ENCODE assay signal across 8 cellular contexts in genomic region chr2:27489118-27489497, GRCh38. TPM values are rescaled to one million over a fixed set of nuclear protein-coding genes. Genes with fewer than 3 reads are reported as not detected.
DNase-seq lines count a peak whose midpoint lies in the region; ATAC-seq, FAIRE-seq and TF ChIP-seq lines count a peak whose summit lies in the region.

No MANE protein-coding gene starts in this region.

- intact Hi-C loops in GM12878 (cut with micrococcal nuclease; ENCODE audit: unreplicated experiment) = loop anchor here (10.0 kb wide), 1 partner anchor 176 kb away; the partner anchor contains the start of genes SLC4A1AP and SUPT7L

- H3K27ac ChIP-seq in GM12878 (ENCODE audit: control insufficient read depth, insufficient read depth) (no peak overlapping the region), subcutaneous abdominal adipose tissue (ENCODE audit: low read depth, low read length) (peak overlapping the region; percentile 8)

- TF ChIP-seq RAD21 in GM12878 (IDR thresholded peaks at IDR 0.05; ENCODE audit: insufficient read depth, low read depth, low read length) = no peak

- CTCF ChIA-PET in GM12878 (lab: Yijun Ruan, JAX) = interaction anchor here (0.6 kb wide), 2 partner anchors 156 to 1541 kb away, joined by 3 to 5 read pairs; no protein-coding TSS in a partner anchor

- H3K9me3 Mint-ChIP-seq in activated T-cell treated with anti-CD3 and anti-CD28 coated beads, Interleukin-2, amount 50 U/mL, for 4 hours = no peaks in the 10 kb centered on the region

- H4K20me1 ChIP-seq in GM12878 (ENCODE audit: control insufficient read depth, insufficient read depth) = no peaks in the 10 kb centered on the region

- peak overlapping the region; percentile 81 for H3K4me3 Mint-ChIP-seq in activated T-cell treated with anti-CD3 and anti-CD28 coated beads, Interleukin-2, amount 50 U/mL, for 4 hours

- no peaks in the 10 kb centered on the region for H3K79me2 ChIP-seq in GM12878 (ENCODE audit: control insufficient read depth, insufficient read depth, low read length)

- TF ChIP-seq POLR2A in GM12878 (IDR thresholded peaks at IDR 0.05; ENCODE audit: low read depth, low read length) = no peak

- peak overlapping the region; percentile 96 for H2AFZ ChIP-seq in GM12878 (ENCODE audit: control insufficient read depth, low read depth, low read length)

- no peak for DNase-seq in activated T-cell treated with anti-CD3 and anti-CD28 coated beads, Interleukin-2, amount 50 U/mL, for 4 hours
- DNase-seq in activated T-cell treated with anti-CD3 and anti-CD28 coated beads, Interleukin-2, amount 50 U/mL, for 48 hours = no peak
- DNase-seq in NCI-H146 (lab: John Stamatoyannopoulos, UW) = peak; percentile 69
- no peak for DNase-seq in GM12878 (ENCODE audit: low read depth, low spot score)
- DNase-seq in kidney epithelial cell (ENCODE audit: low read depth) = no peak
- no peak for DNase-seq in NOMO-1 (lab: John Stamatoyannopoulos, UW; ENCODE audit: unreplicated experiment in 2 of 2)
- no peak for DNase-seq in cerebellar cortex (ENCODE audit: low spot score)

- RAD21 ChIA-PET in GM12878 (lab: Charles Lee; ENCODE audit: unreplicated experiment) = no interaction called here

- peaks cover 4% of the 10 kb centered on the region for H3K36me3 Mint-ChIP-seq in activated T-cell treated with anti-CD3 and anti-CD28 coated beads, Interleukin-2, amount 50 U/mL, for 4 hours (ENCODE audit: insufficient read depth)

- H3K4me1 Mint-ChIP-seq in activated T-cell treated with anti-CD3 and anti-CD28 coated beads, Interleukin-2, amount 50 U/mL, for 4 hours (ENCODE audit: low read depth) = peaks cover 20% of the 10 kb centered on the region

- H3K27me3 Mint-ChIP-seq in activated T-cell treated with anti-CD3 and anti-CD28 coated beads, Interleukin-2, amount 50 U/mL, for 4 hours (ENCODE audit: low read depth) = peaks cover 11% of the 10 kb centered on the region

- H3K27me3 ChIP-seq in GM12878 (replicated peaks in 1 of 2; ENCODE audit: control insufficient read depth in 2 of 2, insufficient read depth in 2 of 2, low read length in 1 of 2) (peaks cover 0 to under 1% of the 10 kb centered on the region in 2 experiments; a peak in 2 of 4 replicates), kidney epithelial cell (ENCODE audit: control insufficient read depth, insufficient read depth, low read length) (no peaks in the 10 kb centered on the region), subcutaneous abdominal adipose tissue (ENCODE audit: control insufficient read depth in 5 of 5, insufficient read depth in 4 of 5, low read length in 5 of 5) (no peaks in the 10 kb centered on the region)

- POLR2A ChIA-PET in GM12878 (lab: Charles Lee) = no interaction called here

- H3K4me3 ChIP-seq in GM12878 (peak overlapping the region; percentile 65), kidney epithelial cell (ENCODE audit: low read depth, low read length) (peak overlapping the region; percentile 87), subcutaneous abdominal adipose tissue (ENCODE audit: low read depth in 1 of 5, low read length in 5 of 5) (peak overlapping the region; percentile 62 to 89 (median 86))

- H3K9me3 ChIP-seq in GM12878 (replicated peaks; ENCODE audit: control insufficient read depth, insufficient read depth, low read length) (no peaks in the 10 kb centered on the region), subcutaneous abdominal adipose tissue (ENCODE audit: control insufficient read depth in 5 of 5, low read length in 5 of 5) (no peaks in the 10 kb centered on the region)

- in situ Hi-C loops in GM12878 (cut with MboI) = no loop called here

- ATAC-seq in activated T-cell treated with anti-CD3 and anti-CD28 coated beads, Interleukin-2, amount 50 U/mL, for 4 hours = no peak
- ATAC-seq in GM12878 = peak; percentile 18

- WGBS in GM12878 (ENCODE audit: insufficient coverage, insufficient replicate concordance, low lambda C conversion rate, missing lambda C conversion rate) = under 1% methylated on average over 11 of the region's 11 CpGs

- FAIRE-seq in GM12878 (lab: Jason Lieb, UNC) = no peak

- no peak for TF ChIP-seq CTCF in GM12878 (IDR thresholded peaks at IDR 0.05 in 2 of 3, conservative IDR thresholded peaks at IDR 0.05 in 1 of 3; ENCODE audit: control insufficient read depth in 2 of 3, extremely low read depth in 1 of 3, insufficient read depth in 1 of 3, low read depth in 3 of 3, low read length in 3 of 3)
- TF ChIP-seq CTCF in kidney epithelial cell (IDR thresholded peaks at IDR 0.05; ENCODE audit: insufficient read depth, low read length, poor library complexity, severe bottlenecking) = no peak

- no peaks in the 10 kb centered on the region for H3K36me3 ChIP-seq in GM12878 (ENCODE audit: control insufficient read depth in 2 of 2, insufficient read depth in 2 of 2, low read length in 1 of 2)
- no peaks in the 10 kb centered on the region for H3K36me3 ChIP-seq in kidney epithelial cell (ENCODE audit: control insufficient read depth, insufficient read depth, low read length)
- peaks cover 0 to 27% (median 12%) of the 10 kb centered on the region in 5 donors for H3K36me3 ChIP-seq in subcutaneous abdominal adipose tissue (ENCODE audit: control insufficient read depth in 5 of 5, insufficient read depth in 5 of 5, low read length in 5 of 5)

- SMC1A ChIA-PET in GM12878 (lab: Charles Lee; ENCODE audit: uncharacterized antibody, unreplicated experiment) = no interaction called here

- H3K9ac ChIP-seq in GM12878 (ENCODE audit: control insufficient read depth, insufficient read depth, low read length) (0 out of 2 replicates have a peak overlapping the region, but pooled peaks have one; percentile 7), subcutaneous abdominal adipose tissue (ENCODE audit: low read length in 5 of 5) (peak overlapping the region in 4 of 5 donors; percentile 0 to 86 (median 34))

- BruUV-seq in GM12878 (replicated peaks; lab: Mats Ljungman, UMichigan) = no TSS peak

- H3K4me1 ChIP-seq in GM12878 (ENCODE audit: control insufficient read depth, insufficient read depth, low read length) (peaks cover 3% of the 10 kb centered on the region; the same call in 1 of the 2 replicates), subcutaneous abdominal adipose tissue (ENCODE audit: control insufficient read depth in 5 of 5, insufficient read depth in 5 of 5, low read length in 5 of 5) (peaks cover 1 to 22% (median 19%) of the 10 kb centered on the region in 5 donors)

- TF ChIP-seq EP300 in GM12878 (IDR thresholded peaks at IDR 0.05; ENCODE audit: borderline replicate concordance in 1 of 2, control insufficient read depth in 1 of 2, low read depth in 2 of 2, low read length in 2 of 2) = no peak

- H3K4me2 ChIP-seq in GM12878 (ENCODE audit: control insufficient read depth, insufficient read depth) = peak overlapping the region; percentile 77

RNA-seq across cellular contexts. Expression of gene IFT172, which starts 0.4 kb away (rescaled TPM):
- total RNA-seq in activated T-cell treated with anti-CD3 and anti-CD28 coated beads, Interleukin-2, amount 50 U/mL, for 4 hours = 1 to 10 TPM; 5.2 to 7.5 (median 6.7) TPM
- total RNA-seq in GM12878 (2013; cell fraction: nucleolus; rRNA removed) = 47.1 and 51.9 TPM in 2 replicates
- total RNA-seq in GM12878 (2014; rRNA removed) (7.9 and 9.5 TPM in 2 replicates), GM12878 (2014; rRNA removed; fragmentation: Illumina TruSeq; extraction: Trizol) (4.7 and 4.8 TPM in 2 replicates), GM12878 (2021) (8.6 and 8.8 TPM in 2 replicates), kidney epithelial cell (11.2 and 21.6 TPM in 2 replicates)
- 11.3 TPM for polyA plus RNA-seq in GM12878 (2011; ENCODE audit: low read depth)
- polyA plus RNA-seq in GM12878 (2011; rRNA removed) (2.4 and 2.9 TPM in 2 replicates), GM12878 (2014; fragmentation: Illumina TruSeq; extraction: Trizol) (5.5 and 7.7 TPM in 2 replicates), GM12878 (2014; fragmentation: Nextera tagmentation; extraction: Ambion mirVana) (1 to 10 TPM; 3.0 to 3.4 TPM), GM12878 (2014; rRNA removed) (8.3 and 10.7 TPM in 2 replicates), GM12878 (2016; fragmentation: Nextera tagmentation; extraction: Ambion mirVana) (1 to 10 TPM; 7.0 to 7.1 TPM)
- polyA plus RNA-seq in GM12878 (2011; cell fraction: cytosol; rRNA removed) = 3.2 and 3.7 TPM in 2 replicates
- 8.7 and 11.1 TPM in 2 replicates for polyA plus RNA-seq in GM12878 (2011; cell fraction: nucleus; rRNA removed)
- polyA plus RNA-seq in GM12878 (2012) = 9.2 and 9.8 TPM in 2 replicates
- polyA minus RNA-seq in GM12878 (2011; rRNA and poly(A)+ RNA removed) = 3.4 and 4.5 TPM in 2 replicates
- polyA minus RNA-seq in GM12878 (2011; cell fraction: cytosol; rRNA and poly(A)+ RNA removed) = 1.2 and 3.4 TPM in 2 replicates
- polyA minus RNA-seq in GM12878 (2011; cell fraction: nucleus; rRNA and poly(A)+ RNA removed) = 4.1 and 5.2 TPM in 2 replicates

RNA-seq across cellular contexts. Expression of gene FNDC4, which starts 5.9 kb away (rescaled TPM):
- under 1 TPM in 1 of 3 donors, not detected in 2; 0.11 TPM for total RNA-seq in activated T-cell treated with anti-CD3 and anti-CD28 coated beads, Interleukin-2, amount 50 U/mL, for 4 hours
- not detected in 2 replicates for total RNA-seq in GM12878 (2013; cell fraction: nucleolus; rRNA removed)
- not detected in 2 replicates for total RNA-seq in GM12878 (2014; rRNA removed)
- total RNA-seq in GM12878 (2014; rRNA removed; fragmentation: Illumina TruSeq; extraction: Trizol) = not detected in 2 replicates
- total RNA-seq in GM12878 (2021) = 0.16 and 0.21 TPM in 2 replicates
- polyA plus RNA-seq in GM12878 (2011; ENCODE audit: low read depth) = not detected
- not detected in 2 replicates for polyA plus RNA-seq in GM12878 (2011; rRNA removed)
- not detected in 2 replicates for polyA plus RNA-seq in GM12878 (2011; cell fraction: cytosol; rRNA removed)
- polyA plus RNA-seq in GM12878 (2011; cell fraction: nucleus; rRNA removed) = not detected in 2 replicates
- polyA plus RNA-seq in GM12878 (2012) = not detected in 2 replicates
- polyA plus RNA-seq in GM12878 (2014; fragmentation: Illumina TruSeq; extraction: Trizol) = not detected in 2 replicates
- polyA plus RNA-seq in GM12878 (2014; fragmentation: Nextera tagmentation; extraction: Ambion mirVana) = not detected
- polyA plus RNA-seq in GM12878 (2014; rRNA removed) = not detected in 2 replicates
- polyA plus RNA-seq in GM12878 (2016; fragmentation: Nextera tagmentation; extraction: Ambion mirVana) = not detected
- polyA minus RNA-seq in GM12878 (2011; rRNA and poly(A)+ RNA removed) = not detected in 2 replicates
- not detected in 2 replicates for polyA minus RNA-seq in GM12878 (2011; cell fraction: cytosol; rRNA and poly(A)+ RNA removed)
- not detected in 2 replicates for polyA minus RNA-seq in GM12878 (2011; cell fraction: nucleus; rRNA and poly(A)+ RNA removed)
- 28.2 and 30.0 TPM in 2 replicates for total RNA-seq in kidney epithelial cell

RNA-seq across cellular contexts. Expression of gene GCKR, which starts 7.5 kb away (rescaled TPM):
- total RNA-seq in activated T-cell treated with anti-CD3 and anti-CD28 coated beads, Interleukin-2, amount 50 U/mL, for 4 hours = not detected
- not detected in 2 replicates for total RNA-seq in GM12878 (2013; cell fraction: nucleolus; rRNA removed)
- total RNA-seq in GM12878 (2014; rRNA removed) (not detected in 2 replicates), GM12878 (2014; rRNA removed; fragmentation: Illumina TruSeq; extraction: Trizol) (not detected in 2 replicates), GM12878 (2021) (not detected in 2 replicates), kidney epithelial cell (0.27 and 0.88 TPM in 2 replicates)
- polyA plus RNA-seq in GM12878 (2011; ENCODE audit: low read depth) = not detected
- polyA plus RNA-seq in GM12878 (2011; rRNA removed) (not detected in 2 replicates), GM12878 (2014; fragmentation: Illumina TruSeq; extraction: Trizol) (not detected in 2 replicates), GM12878 (2014; fragmentation: Nextera tagmentation; extraction: Ambion mirVana) (not detected), GM12878 (2014; rRNA removed) (not detected in 2 replicates), GM12878 (2016; fragmentation: Nextera tagmentation; extraction: Ambion mirVana) (not detected)
- not detected in 2 replicates for polyA plus RNA-seq in GM12878 (2011; cell fraction: cytosol; rRNA removed)
- polyA plus RNA-seq in GM12878 (2011; cell fraction: nucleus; rRNA removed) = not detected in 2 replicates
- polyA plus RNA-seq in GM12878 (2012) = not detected in 2 replicates
- not detected in 2 replicates for polyA minus RNA-seq in GM12878 (2011; rRNA and poly(A)+ RNA removed)
- polyA minus RNA-seq in GM12878 (2011; cell fraction: cytosol; rRNA and poly(A)+ RNA removed) = not detected in 2 replicates
- polyA minus RNA-seq in GM12878 (2011; cell fraction: nucleus; rRNA and poly(A)+ RNA removed) = not detected in 2 replicates

RNA-seq across cellular contexts. Expression of gene KRTCAP3, which starts 46.9 kb away (rescaled TPM):
- 1 to 10 TPM; 4.8 to 5.4 (median 5.2) TPM for total RNA-seq in activated T-cell treated with anti-CD3 and anti-CD28 coated beads, Interleukin-2, amount 50 U/mL, for 4 hours
- 1.8 and 3.1 TPM in 2 replicates for total RNA-seq in GM12878 (2013; cell fraction: nucleolus; rRNA removed)
- total RNA-seq in GM12878 (2014; rRNA removed) = 0.33 and 1.1 TPM in 2 replicates
- 1.4 TPM in 1 of 2 replicates, not detected in the other for total RNA-seq in GM12878 (2014; rRNA removed; fragmentation: Illumina TruSeq; extraction: Trizol)
- total RNA-seq in GM12878 (2021) = 2.2 and 2.7 TPM in 2 replicates
- not detected for polyA plus RNA-seq in GM12878 (2011; ENCODE audit: low read depth)
- 1.3 and 1.5 TPM in 2 replicates for polyA plus RNA-seq in GM12878 (2011; rRNA removed)
- polyA plus RNA-seq in GM12878 (2011; cell fraction: cytosol; rRNA removed) = 1.2 and 1.6 TPM in 2 replicates
- 16.3 and 16.6 TPM in 2 replicates for polyA plus RNA-seq in GM12878 (2011; cell fraction: nucleus; rRNA removed)
- 1.7 and 2.2 TPM in 2 replicates for polyA plus RNA-seq in GM12878 (2012)
- polyA plus RNA-seq in GM12878 (2014; fragmentation: Illumina TruSeq; extraction: Trizol) = 0.26 TPM in 1 of 2 replicates, not detected in the other
- polyA plus RNA-seq in GM12878 (2014; fragmentation: Nextera tagmentation; extraction: Ambion mirVana) = under 1 TPM; 0.64 to 0.72 TPM
- 1.9 and 2.2 TPM in 2 replicates for polyA plus RNA-seq in GM12878 (2014; rRNA removed)
- under 1 TPM; 0.48 to 0.82 TPM for polyA plus RNA-seq in GM12878 (2016; fragmentation: Nextera tagmentation; extraction: Ambion mirVana)
- 0.59 and 1.1 TPM in 2 replicates for polyA minus RNA-seq in GM12878 (2011; rRNA and poly(A)+ RNA removed)
- not detected in 2 replicates for polyA minus RNA-seq in GM12878 (2011; cell fraction: cytosol; rRNA and poly(A)+ RNA removed)
- polyA minus RNA-seq in GM12878 (2011; cell fraction: nucleus; rRNA and poly(A)+ RNA removed) = 1.5 and 2.8 TPM in 2 replicates
- total RNA-seq in kidney epithelial cell = 8.1 and 10.0 TPM in 2 replicates

Comparison
In these comparisons a context has a peak if more than half of its experiments do, and no peak if none do; other contexts are left out.
1. RNA of gene FNDC4, which starts 5.9 kb away (total RNA-seq): 28.2 to 30.0 TPM in kidney epithelial cell; 0.11 TPM in activated T-cell treated with anti-CD3 and anti-CD28 coated beads, Interleukin-2, amount 50 U/mL, for 4 hours and 0.16 to 0.21 TPM in GM12878; every median in the first group is over 10 times any median in the second.
2. Peak in every context shown above with its lines, with median percentiles within 50 percentile points of each other: H3K4me3 ChIP-seq.